ENCODE assay signal across 27 cellular contexts in genomic region chr5:80632700-80633099, GRCh38.
"Had no signal": no experiment of that assay in that cellular context is flagged by ENCODE, and none has a peak within 500 bp of the region (broad histone marks: within the 10 kb centered on the region; RNA-seq: fewer than 3 reads in every experiment).

No MANE protein-coding gene starts in this region.

- H3K4me1 ChIP-seq: colonic mucosa, esophagus muscularis mucosa, foreskin keratinocyte, gastroesophageal sphincter, heart left ventricle, psoas muscle, spleen, suprapubic skin, transverse colon, upper lobe of right lung, vagina had no signal

- H2AFZ ChIP-seq: hepatocyte had no signal

- H3K4me3 Mint-ChIP-seq: dendritic cell treated with granulocyte-macrophage colony-stimulating factor and Interleukin-4, amounts not matched to agents 40 ng/mL and 50 ng/mL, for 4 days; endodermal cell; natural killer cell; stimulated activated naive CD8-positive, alpha-beta T cell treated with anti-CD3 and anti-CD28 coated beads, Interleukin-15, amount 100 ng/mL, for 72 hours had no signal

- H3K27me3 Mint-ChIP-seq: dendritic cell treated with granulocyte-macrophage colony-stimulating factor and Interleukin-4, amounts not matched to agents 40 ng/mL and 50 ng/mL, for 4 days; stimulated activated naive CD8-positive, alpha-beta T cell treated with anti-CD3 and anti-CD28 coated beads, Interleukin-15, amount 100 ng/mL, for 72 hours had no signal

- H3K36me3 Mint-ChIP-seq: natural killer cell had no signal

- H3K27ac ChIP-seq: colonic mucosa, epithelial cell of prostate, esophagus muscularis mucosa, foreskin keratinocyte, gastroesophageal sphincter, heart left ventricle, hepatocyte, left lung, ovary, psoas muscle, skin epidermis, spleen, suprapubic skin, transverse colon, upper lobe of right lung, vagina had no signal

- H3K4me1 Mint-ChIP-seq: natural killer cell; stimulated activated naive CD8-positive, alpha-beta T cell treated with anti-CD3 and anti-CD28 coated beads, Interleukin-15, amount 100 ng/mL, for 72 hours had no signal

- H3K4me3 ChIP-seq: colonic mucosa, esophagus muscularis mucosa, gastroesophageal sphincter, heart left ventricle, hepatocyte, left lung, ovary, psoas muscle, skin epidermis, spleen, suprapubic skin, transverse colon, upper lobe of right lung, vagina had no signal

- H3K4me2 ChIP-seq: hepatocyte had no signal

- H3K27me3 ChIP-seq: colonic mucosa, esophagus muscularis mucosa, foreskin keratinocyte, gastroesophageal sphincter, heart left ventricle, hepatocyte, left lung, ovary, spleen, suprapubic skin, transverse colon, upper lobe of right lung, vagina had no signal

- H3K27ac Mint-ChIP-seq: dendritic cell treated with granulocyte-macrophage colony-stimulating factor and Interleukin-4, amounts not matched to agents 40 ng/mL and 50 ng/mL, for 4 days; endodermal cell; natural killer cell had no signal

- DNase-seq: colonic mucosa; effector CD8-positive, alpha-beta T cell; endodermal cell; foreskin keratinocyte; heart left ventricle; left cardiac atrium; left lung; natural killer cell; occipital lobe; ovary; posterior cingulate gyrus; psoas muscle; right cardiac atrium; spleen; stimulated activated CD4-positive, alpha-beta T cell treated with anti-CD3 and anti-CD28 coated beads, Interleukin-4, amount 100 ng/mL, for 4 hours; stimulated activated naive CD4-positive, alpha-beta T cell; stimulated activated naive CD8-positive, alpha-beta T cell treated with anti-CD3 and anti-CD28 coated beads, Interleukin-15, amount 100 ng/mL, for 72 hours; transverse colon; upper lobe of right lung had no signal

- H3K79me2 ChIP-seq: hepatocyte had no signal

- H3K9me3 Mint-ChIP-seq: dendritic cell treated with granulocyte-macrophage colony-stimulating factor and Interleukin-4, amounts not matched to agents 40 ng/mL and 50 ng/mL, for 4 days; endodermal cell; natural killer cell; stimulated activated naive CD8-positive, alpha-beta T cell treated with anti-CD3 and anti-CD28 coated beads, Interleukin-15, amount 100 ng/mL, for 72 hours had no signal

- H3K9me3 ChIP-seq: colonic mucosa, esophagus muscularis mucosa, gastroesophageal sphincter, heart left ventricle, left lung, ovary, psoas muscle, spleen, suprapubic skin, transverse colon, upper lobe of right lung, vagina had no signal

- H3K36me3 ChIP-seq: colonic mucosa, ovary had no signal
